ENCODE assay signal across 23 cellular contexts in the genomic region with DNA sequence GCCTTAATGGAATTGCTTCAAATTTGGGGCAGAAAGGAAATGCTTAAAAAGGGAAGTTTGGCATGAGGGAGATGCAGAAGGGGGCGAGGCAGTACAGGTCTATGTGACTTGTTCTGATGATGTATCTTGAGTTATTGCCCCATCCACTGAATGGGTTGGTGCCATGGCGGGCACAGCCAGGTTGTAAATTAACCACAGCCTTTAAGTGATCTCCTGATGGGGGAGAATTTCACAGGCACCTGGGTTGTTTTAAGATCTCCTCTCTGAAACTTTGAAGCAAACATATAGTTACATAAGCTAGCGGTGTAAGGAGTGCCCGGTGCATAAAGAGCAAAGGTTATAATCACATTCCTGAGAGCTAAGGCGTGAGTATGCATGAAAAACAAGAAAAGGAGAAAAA. TPM values are rescaled to one million over a fixed set of nuclear protein-coding genes. Genes with fewer than 3 reads are reported as not detected.
"Had no signal": no experiment of that assay in that cellular context is flagged by ENCODE, and none has a peak within 500 bp of the region (broad histone marks: within the 10 kb centered on the region; RNA-seq: fewer than 3 reads in every experiment).

No MANE protein-coding gene starts in this region.

- H3K27ac ChIP-seq: breast epithelium, neural progenitor cell, skin epidermis, tibial nerve, vagina had no signal

- DNase-seq: activated CD4-positive, alpha-beta T cell treated with anti-CD3 and anti-CD28 coated beads, Interleukin-2, amount 50 U/mL, for 1 hour; activated CD4-positive, CD25-positive, alpha-beta regulatory T cell treated with anti-CD3 and anti-CD28 coated beads, Interleukin-2, amount 50 U/mL, for 72 hours; activated CD8-positive, alpha-beta memory T cell treated with anti-CD3 and anti-CD28 coated beads for 24 hours; activated CD8-positive, alpha-beta memory T cell treated with anti-CD3 and anti-CD28 coated beads, Interleukin-2, amount 50 U/mL, for 48 hours; activated effector memory CD4-positive, alpha-beta T cell treated with anti-CD3 and anti-CD28 coated beads, Interleukin-2, amount 50 U/mL, for 16 hours; activated T-cell treated with anti-CD3 and anti-CD28 coated beads, Interleukin-2, amount 50 U/mL, for 48 hours; effector CD4-positive, alpha-beta T cell; head of caudate nucleus; kidney; naive thymus-derived CD4-positive, alpha-beta T cell; right cardiac atrium had no signal

- H3K9me3 Mint-ChIP-seq: activated naive CD4-positive, alpha-beta T cell treated with anti-CD3 and anti-CD28 coated beads, Interleukin-2, amount 50 U/mL, for 24 hours; memory B cell; neural progenitor cell; stimulated activated naive CD8-positive, alpha-beta T cell treated with anti-CD3 and anti-CD28 coated beads, Interleukin-15, Interleukin-2, amounts not matched to agents 100 ng/mL and 50 ng/mL, for 24 hours had no signal

- H3K4me2 ChIP-seq: neural progenitor cell had no signal

- H3K9ac ChIP-seq: neural progenitor cell had no signal

- ATAC-seq: naive thymus-derived CD4-positive, alpha-beta T cell; right cardiac atrium had no signal

- H3K27me3 Mint-ChIP-seq: progenitor cell of endocrine pancreas; stimulated activated naive CD8-positive, alpha-beta T cell treated with anti-CD3 and anti-CD28 coated beads, Interleukin-15, Interleukin-2, amounts not matched to agents 100 ng/mL and 50 ng/mL, for 24 hours had no signal

- H3K4me1 Mint-ChIP-seq: activated naive CD4-positive, alpha-beta T cell treated with anti-CD3 and anti-CD28 coated beads, Interleukin-2, amount 50 U/mL, for 24 hours; memory B cell; naive thymus-derived CD4-positive, alpha-beta T cell; neural progenitor cell had no signal

- H3K27ac Mint-ChIP-seq: activated naive CD4-positive, alpha-beta T cell treated with anti-CD3 and anti-CD28 coated beads, Interleukin-2, amount 50 U/mL, for 24 hours; memory B cell; naive thymus-derived CD4-positive, alpha-beta T cell; neural progenitor cell; progenitor cell of endocrine pancreas; stimulated activated naive CD8-positive, alpha-beta T cell treated with anti-CD3 and anti-CD28 coated beads, Interleukin-15, Interleukin-2, amounts not matched to agents 100 ng/mL and 50 ng/mL, for 24 hours had no signal

- H3K4me1 ChIP-seq: breast epithelium, neural progenitor cell, tibial nerve, vagina had no signal

- H3K4me3 Mint-ChIP-seq: activated naive CD4-positive, alpha-beta T cell treated with anti-CD3 and anti-CD28 coated beads, Interleukin-2, amount 50 U/mL, for 24 hours; memory B cell; naive thymus-derived CD4-positive, alpha-beta T cell; neural progenitor cell; stimulated activated naive CD8-positive, alpha-beta T cell treated with anti-CD3 and anti-CD28 coated beads, Interleukin-15, Interleukin-2, amounts not matched to agents 100 ng/mL and 50 ng/mL, for 24 hours had no signal

- H2AFZ ChIP-seq: neural progenitor cell had no signal

- FAIRE-seq: astrocyte, frontal cortex, kidney had no signal

- H3K4me3 ChIP-seq: breast epithelium, neural progenitor cell, skin epidermis, tibial nerve, vagina had no signal

- H3K27me3 ChIP-seq: breast epithelium, neural progenitor cell, tibial nerve, vagina had no signal

- H3K36me3 ChIP-seq: breast epithelium, neural progenitor cell, tibial nerve, vagina had no signal

- H3K9me3 ChIP-seq: breast epithelium, tibial nerve, vagina had no signal

- H3K36me3 Mint-ChIP-seq: activated naive CD4-positive, alpha-beta T cell treated with anti-CD3 and anti-CD28 coated beads, Interleukin-2, amount 50 U/mL, for 24 hours; memory B cell; naive thymus-derived CD4-positive, alpha-beta T cell; neural progenitor cell had no signal

RNA-seq across cellular contexts. Expression of gene NPY5R, which starts 37.0 kb away (rescaled TPM):
- total RNA-seq: astrocyte; naive thymus-derived CD4-positive, alpha-beta T cell; osteoblast; vagina had no signal
- polyA plus RNA-seq: naive thymus-derived CD4-positive, alpha-beta T cell had no signal

RNA-seq across cellular contexts. Expression of gene NPY1R, which starts 48.3 kb away (rescaled TPM):
- total RNA-seq: naive thymus-derived CD4-positive, alpha-beta T cell had no signal
- polyA plus RNA-seq: naive thymus-derived CD4-positive, alpha-beta T cell had no signal
